8 cellular contexts compared by ENCODE assay signal in genomic region chr21:25734654-25735220, GRCh38. TPM values are rescaled to one million over a fixed set of nuclear protein-coding genes. Genes with fewer than 3 reads are reported as not detected.
DNase-seq lines count a peak whose midpoint lies in the region; ATAC-seq and TF ChIP-seq lines count a peak whose summit lies in the region.

TSS of gene ATP5PF (minus strand) at chr21:25734904. CDS start at chr21:25729794, 5,110 bp downstream.
TSS of gene GABPA (plus strand) at chr21:25734972. CDS start at chr21:25741599, 6,627 bp downstream.

- ATAC-seq in CD8-positive, alpha-beta T cell: peak; percentile 84
- ATAC-seq in GM19467 (IDR thresholded peaks at IDR 0.05; ENCODE audit: unreplicated experiment) (peak; percentile 89), lung (ENCODE audit: insufficient read depth, low FRiP score) (peak; percentile 96)

- H3K27me3 Mint-ChIP-seq in CD8-positive, alpha-beta T cell (ENCODE audit: low read depth): no peaks in the 10 kb centered on the region

- POLR2A ChIA-PET in CD8-positive, alpha-beta T cell (lab: Charles Lee): interaction anchor here (0.6 to 2.3 kb wide), 8 partner anchors 9 to 176 kb away, joined by 3 to 18 read pairs (median 4); partner anchors contain the start of genes JAM2 and MRPL39

- DNase-seq in CD8-positive, alpha-beta T cell: peak; percentile 95 to 98 (median 98)
- DNase-seq in HS-27A (ENCODE audit: low read depth): peak; percentile 97
- peak; percentile 87 for DNase-seq in NK-92 (lab: John Stamatoyannopoulos, UW; ENCODE audit: unreplicated experiment)
- DNase-seq in activated CD8-positive, alpha-beta memory T cell treated with anti-CD3 and anti-CD28 coated beads for 1 hour (ENCODE audit: extremely low read depth in 1 of 2, low read depth in 1 of 2): peak; percentile 94 to 95
- peak; percentile 93 for DNase-seq in effector CD8-positive, alpha-beta T cell (lab: John Stamatoyannopoulos, UW)
- peak; percentile 97 for DNase-seq in lung (ENCODE audit: low spot score)
- peak; percentile 93 to 98 (median 96) for DNase-seq in stimulated activated CD4-positive, alpha-beta T cell treated with anti-CD3 and anti-CD28 coated beads, TNF-alpha, amount 100 ng/mL, for 4 hours (ENCODE audit: low read depth in 3 of 3)

- intact Hi-C loops in CD8-positive, alpha-beta T cell (cut with DNase I, micrococcal nuclease): loop anchor here (1.0 to 10.0 kb wide), 9 partner anchors 68 to 438 kb away; partner anchors contain the start of genes APP (in 2 of the 2) and MRPL39 (in 1 of the 2)

- TF ChIP-seq CTCF in CD8-positive, alpha-beta T cell (IDR thresholded peaks at IDR 0.05): no peak
- no peak for TF ChIP-seq CTCF in lung (IDR thresholded peaks at IDR 0.05; ENCODE audit: control extremely low read depth, extremely low read depth)

- H3K4me3 Mint-ChIP-seq in CD8-positive, alpha-beta T cell: peak within 1 kb of the TSS; percentile 100

- H3K36me3 Mint-ChIP-seq in CD8-positive, alpha-beta T cell: peaks cover 34% of the 10 kb centered on the region

- peak within 1 kb of the TSS; percentile 91 for H3K4me3 ChIP-seq in CD8-positive, alpha-beta T cell (ENCODE audit: low read depth, low read length)
- H3K4me3 ChIP-seq in lung: peak within 1 kb of the TSS; percentile 88

- H3K9me3 ChIP-seq in CD8-positive, alpha-beta T cell (ENCODE audit: low read length): no peaks in the 10 kb centered on the region
- H3K9me3 ChIP-seq in lung (ENCODE audit: control insufficient read depth in 2 of 2, insufficient read depth in 1 of 2, low read length in 1 of 2): no peaks in the 10 kb centered on the region

- H3K27ac Mint-ChIP-seq in CD8-positive, alpha-beta T cell: peak within 1 kb of the TSS; percentile 100

- CTCF ChIA-PET in CD8-positive, alpha-beta T cell (lab: Charles Lee): interaction anchor here (1.2 kb wide), 1 partner anchor 126 kb away, joined by 6 read pairs; no protein-coding TSS in a partner anchor

- no peaks in the 10 kb centered on the region for H3K9me3 Mint-ChIP-seq in CD8-positive, alpha-beta T cell

- peaks cover 55% of the 10 kb centered on the region for H3K4me1 Mint-ChIP-seq in CD8-positive, alpha-beta T cell (ENCODE audit: low read depth)

- peaks cover 21% of the 10 kb centered on the region for H3K4me1 ChIP-seq in CD8-positive, alpha-beta T cell (ENCODE audit: insufficient read depth, low read length)
- peaks cover 3 to 22% of the 10 kb centered on the region in 2 donors for H3K4me1 ChIP-seq in lung (ENCODE audit: control insufficient read depth in 2 of 2, insufficient read depth in 2 of 2, low read length in 2 of 2)

- WGBS in lung, 2 donors: 0% methylated on average over 33 of the region's 33 CpGs

- H3K36me3 ChIP-seq in CD8-positive, alpha-beta T cell (ENCODE audit: insufficient read depth, low read length): peaks cover 1% of the 10 kb centered on the region
- peaks cover 0 to 3% of the 10 kb centered on the region in 2 donors for H3K36me3 ChIP-seq in lung (ENCODE audit: control insufficient read depth in 2 of 2, insufficient read depth in 2 of 2, low read length in 2 of 2)

- no peaks in the 10 kb centered on the region for H3K27me3 ChIP-seq in CD8-positive, alpha-beta T cell (ENCODE audit: insufficient read depth, low read length)
- H3K27me3 ChIP-seq in lung (ENCODE audit: control insufficient read depth, insufficient read depth): no peaks in the 10 kb centered on the region

- peak within 1 kb of the TSS; percentile 89 for H3K27ac ChIP-seq in CD8-positive, alpha-beta T cell (ENCODE audit: low read depth, low read length)
- peak within 1 kb of the TSS; percentile 96 to 100 for H3K27ac ChIP-seq in lung (ENCODE audit: low read depth in 1 of 2, low read length in 1 of 2)

RNA-seq across cellular contexts. Expression of gene ATP5PF, which starts in this region (rescaled TPM):
- total RNA-seq in CD8-positive, alpha-beta T cell: 10 to 100 TPM; 26.8 to 28.1 TPM
- 10 to 100 TPM; 72.8 to 80.3 TPM for total RNA-seq in lung
- 100 to 1,000 TPM; 185 to 289 TPM for polyA plus RNA-seq in lung

RNA-seq across cellular contexts. Expression of gene GABPA, which starts in this region (rescaled TPM):
- 10 to 100 TPM; 21.3 to 25.1 TPM for total RNA-seq in CD8-positive, alpha-beta T cell
- 10 to 100 TPM; 15.6 to 43.6 TPM for total RNA-seq in lung
- polyA plus RNA-seq in lung: 1 to 10 TPM; 7.2 to 8.9 TPM

Comparison
In these comparisons a context has a peak if more than half of its experiments do, and no peak if none do; other contexts are left out.
1. Peak in every context shown above with its lines: DNase-seq, ATAC-seq, H3K4me3 ChIP-seq and H3K27ac ChIP-seq.